In genomic region chr3:191328963-191329653, GRCh38 we compare ENCODE assay signal across 8 cellular contexts. TPM values are rescaled to one million over a fixed set of nuclear protein-coding genes. Genes with fewer than 3 reads are reported as not detected.
A peak's percentile ranks its signal among the peaks of the same experiment; 100 is the strongest.
DNase-seq lines count a peak whose midpoint lies in the region; ATAC-seq and TF ChIP-seq lines count a peak whose summit lies in the region.

Gene CCDC50, plus strand, starts transcription at chr3:191329394. Its CDS starts 281 bp downstream, at chr3:191329675.

- H3K4me3 Mint-ChIP-seq in WTC11: peak within 1 kb of the TSS; percentile 86

- DNase-seq in Ammon's horn (ENCODE audit: low spot score) (peak; percentile 79), NCI-H2171 treated with DMSO at 0.1 percent for 48 hours (lab: John Stamatoyannopoulos, UW) (peak; percentile 46), WTC11 (ENCODE audit: low spot score) (peak; percentile 82), colonic mucosa (peak; percentile 88), kidney epithelial cell (ENCODE audit: low read depth) (no peak)
- DNase-seq in stimulated activated CD4-positive, alpha-beta T cell treated with anti-CD3 and anti-CD28 coated beads, Interleukin-15, amount 100 ng/mL, for 24 hours: peak; percentile 52

- H3K36me3 Mint-ChIP-seq in WTC11: no peaks in the 10 kb centered on the region

- H3K9me3 Mint-ChIP-seq in WTC11: no peaks in the 10 kb centered on the region

- H3K9me3 ChIP-seq in colonic mucosa: no peaks in the 10 kb centered on the region

- TF ChIP-seq CTCF in WTC11 (IDR thresholded peaks at IDR 0.05) (no peak), colonic mucosa (IDR thresholded peaks at IDR 0.05) (no peak), kidney epithelial cell (IDR thresholded peaks at IDR 0.05; ENCODE audit: insufficient read depth, low read length, poor library complexity, severe bottlenecking) (no peak)

- in situ Hi-C loops in GM18951 (cut with MboI; ENCODE audit: low sequenced_read_pairs, unreplicated experiment): no loop called here

- H3K27me3 ChIP-seq in colonic mucosa (no peaks in the 10 kb centered on the region), kidney epithelial cell (ENCODE audit: control insufficient read depth, insufficient read depth, low read length) (no peaks in the 10 kb centered on the region)

- intact Hi-C loops in colonic mucosa (cut with DNase I): no loop called here

- POLR2A ChIA-PET in WTC11 (lab: Charles Lee): interaction anchor here (0.6 kb wide), 1 partner anchor 195 kb away, joined by 3 read pairs; no protein-coding TSS in a partner anchor

- H3K9ac ChIP-seq in colonic mucosa (ENCODE audit: low read depth in 2 of 2, low read length in 2 of 2): peak within 1 kb of the TSS; percentile 85 to 87

- H3K27ac ChIP-seq in colonic mucosa: peak within 1 kb of the TSS; percentile 78

- CTCF ChIA-PET in WTC11 (lab: Charles Lee): interaction anchor here (0.7 to 1.3 kb wide), 2 partner anchors 10 to 21 kb away, joined by 3 to 4 read pairs; no protein-coding TSS in a partner anchor

- H3K27ac Mint-ChIP-seq in WTC11: peak within 1 kb of the TSS; percentile 83

- no peaks in the 10 kb centered on the region for H3K36me3 ChIP-seq in colonic mucosa
- no peaks in the 10 kb centered on the region for H3K36me3 ChIP-seq in kidney epithelial cell (ENCODE audit: control insufficient read depth, insufficient read depth, low read length)

- peaks cover 33% of the 10 kb centered on the region for H3K27me3 Mint-ChIP-seq in WTC11 (ENCODE audit: low read depth)

- ATAC-seq in HG03097 (IDR thresholded peaks at IDR 0.05; ENCODE audit: low FRiP score, unreplicated experiment) (peak; percentile 63), WTC11 (peak; percentile 76)

- H3K4me1 ChIP-seq in colonic mucosa: no peaks in the 10 kb centered on the region

- peaks cover 39% of the 10 kb centered on the region for H3K4me1 Mint-ChIP-seq in WTC11

- peak within 1 kb of the TSS; percentile 66 for H3K4me3 ChIP-seq in colonic mucosa
- H3K4me3 ChIP-seq in kidney epithelial cell (ENCODE audit: low read depth, low read length): peak within 1 kb of the TSS; percentile 74

- TF ChIP-seq POLR2A in GM18951 (IDR thresholded peaks at IDR 0.05; ENCODE audit: extremely low read depth, insufficient read depth, insufficient read length): peak; percentile 76

TF ChIP-seq in WTC11, 78 proteins besides CTCF, POLR2A, EP300 and RAD21 (continues in another document):
- TF ChIP-seq ELF4 (CRISPR knock-in tag; IDR thresholded peaks at IDR 0.05; ENCODE audit: low read depth): no peak
- TF ChIP-seq FOXP1 (CRISPR knock-in tag; IDR thresholded peaks at IDR 0.05; ENCODE audit: borderline replicate concordance): peak; percentile 65
- TF ChIP-seq FOXK1 (CRISPR knock-in tag; IDR thresholded peaks at IDR 0.05): 0 out of 2 replicates have a peak, but pooled peaks have one; percentile 41
- no peak for TF ChIP-seq RORB (CRISPR knock-in tag; IDR thresholded peaks at IDR 0.05)
- TF ChIP-seq ZNF281 (CRISPR knock-in tag; IDR thresholded peaks at IDR 0.05): peak; percentile 51; the same call in 1 of the 2 replicates
- TF ChIP-seq ZBTB21 (CRISPR knock-in tag; IDR thresholded peaks at IDR 0.05; ENCODE audit: borderline replicate concordance): no peak
- TF ChIP-seq ZNF263 (CRISPR knock-in tag; IDR thresholded peaks at IDR 0.05; ENCODE audit: low read depth): 0 out of 2 replicates have a peak, but pooled peaks have one; percentile 16
- no peak for TF ChIP-seq JUN (CRISPR knock-in tag; IDR thresholded peaks at IDR 0.05)
- 0 out of 2 replicates have a peak, but pooled peaks have one; percentile 55 for TF ChIP-seq E2F5 (CRISPR knock-in tag; IDR thresholded peaks at IDR 0.05)
- no peak for TF ChIP-seq CREB1 (CRISPR knock-in tag; IDR thresholded peaks at IDR 0.05)
- TF ChIP-seq MLX (CRISPR knock-in tag; IDR thresholded peaks at IDR 0.05): no peak
- TF ChIP-seq ZNF671 (CRISPR knock-in tag; IDR thresholded peaks at IDR 0.05): no peak
- no peak for TF ChIP-seq IRF2 (CRISPR knock-in tag; IDR thresholded peaks at IDR 0.05; ENCODE audit: borderline replicate concordance, low read depth)
- no peak for TF ChIP-seq MXD4 (CRISPR knock-in tag; IDR thresholded peaks at IDR 0.05; ENCODE audit: borderline replicate concordance)
- TF ChIP-seq NFE2L1 (CRISPR knock-in tag; IDR thresholded peaks at IDR 0.05): no peak
- 0 out of 2 replicates have a peak, but pooled peaks have one; percentile 30 for TF ChIP-seq PREB (CRISPR knock-in tag; IDR thresholded peaks at IDR 0.05; ENCODE audit: borderline replicate concordance)
- TF ChIP-seq SMAD4 (CRISPR knock-in tag; IDR thresholded peaks at IDR 0.05): no peak
- peak; percentile 48; the same call in 1 of the 2 replicates for TF ChIP-seq MAX (CRISPR knock-in tag; IDR thresholded peaks at IDR 0.05)
- no peak for TF ChIP-seq AR (CRISPR knock-in tag; IDR thresholded peaks at IDR 0.05)
- TF ChIP-seq CREM (CRISPR knock-in tag; IDR thresholded peaks at IDR 0.05): 0 out of 2 replicates have a peak, but pooled peaks have one; percentile 38
- 0 out of 2 replicates have a peak, but pooled peaks have one; percentile 17 for TF ChIP-seq TEAD1 (CRISPR knock-in tag; IDR thresholded peaks at IDR 0.05)
- TF ChIP-seq NFYB (CRISPR knock-in tag; conservative IDR thresholded peaks at IDR 0.05; ENCODE audit: low read depth): 0 out of 2 replicates have a peak, but pooled peaks have one; percentile 11

RNA-seq across cellular contexts. Expression of gene CCDC50, which starts in this region (rescaled TPM):
- 31.6 to 35.4 TPM (median 33.1 TPM) in 3 replicates for total RNA-seq in WTC11 (2021)
- total RNA-seq in colonic mucosa: 10 to 100 TPM; 33.4 to 53.3 TPM
- 160 and 178 TPM in 2 replicates for total RNA-seq in kidney epithelial cell
